Comparison of ENCODE assay signal across 8 cellular contexts in the genomic region with DNA sequence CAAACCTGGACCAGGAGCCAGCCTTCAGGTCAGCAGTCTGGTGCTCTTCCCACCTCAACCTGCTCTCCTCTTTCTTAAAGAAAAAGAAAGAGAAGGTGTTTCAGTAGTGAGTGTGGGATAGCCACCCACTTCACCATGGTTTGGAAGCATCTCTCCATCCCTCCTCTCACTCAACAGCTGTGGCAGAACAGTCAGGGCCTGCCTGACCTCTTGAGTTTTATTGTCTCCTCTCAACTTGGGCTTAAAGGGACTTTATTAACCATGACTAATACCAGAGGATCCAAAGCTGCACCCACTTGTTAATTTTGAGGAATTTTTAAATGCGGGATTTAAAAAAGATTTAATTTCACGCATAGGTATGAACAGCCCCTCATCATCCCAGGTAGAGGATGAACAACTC. TPM values are rescaled to one million over a fixed set of nuclear protein-coding genes. Genes with fewer than 3 reads are reported as not detected.
DNase-seq lines count a peak whose midpoint lies in the region; ATAC-seq, FAIRE-seq and TF ChIP-seq lines count a peak whose summit lies in the region.

No MANE protein-coding gene starts in this region.

- no peaks in the 10 kb centered on the region for H3K79me1 ChIP-seq in mesenchymal stem cell (replicated peaks; ENCODE audit: low read length, poor library complexity, severe bottlenecking)

- H3K14ac ChIP-seq in mesenchymal stem cell (ENCODE audit: low read length in 2 of 2), result no peak overlapping the region

- H4K20me1 ChIP-seq in GM12878 (ENCODE audit: control insufficient read depth, insufficient read depth), result no peaks in the 10 kb centered on the region

- no peak overlapping the region for H2BK5ac ChIP-seq in mesenchymal stem cell (ENCODE audit: low read depth, low read length, poor library complexity, severe bottlenecking)

- CTCF ChIA-PET in GM12878 (lab: Yijun Ruan, JAX), result interaction anchor here (1.1 to 1.6 kb wide), 3 partner anchors 11 to 28 kb away, joined by 3 read pairs; no protein-coding TSS in a partner anchor

- no peak for TF ChIP-seq POLR2A in heart left ventricle (IDR thresholded peaks at IDR 0.05)
- no peak for TF ChIP-seq POLR2A in GM12878 (IDR thresholded peaks at IDR 0.05; ENCODE audit: low read depth, low read length)
- no peak for TF ChIP-seq POLR2A in uterus (IDR thresholded peaks at IDR 0.05)

- no peaks in the 10 kb centered on the region for H3K9me3 ChIP-seq in heart left ventricle
- H3K9me3 ChIP-seq in GM12878 (replicated peaks; ENCODE audit: control insufficient read depth, insufficient read depth, low read length), result no peaks in the 10 kb centered on the region
- H3K9me3 ChIP-seq in mesenchymal stem cell (ENCODE audit: control insufficient read depth, low read length), result peaks cover 5% of the 10 kb centered on the region
- no peaks in the 10 kb centered on the region for H3K9me3 ChIP-seq in uterus

- peak overlapping the region; percentile 71 for H2AFZ ChIP-seq in GM12878 (ENCODE audit: control insufficient read depth, low read depth, low read length)
- peak overlapping the region; percentile 72 for H2AFZ ChIP-seq in mesenchymal stem cell (ENCODE audit: low read depth, low read length)

- H3K23ac ChIP-seq in mesenchymal stem cell (ENCODE audit: low read length in 2 of 2), result no peak overlapping the region

- no peak overlapping the region for H4K91ac ChIP-seq in mesenchymal stem cell (ENCODE audit: low read length)

- no peaks in the 10 kb centered on the region for H3K36me3 ChIP-seq in heart left ventricle
- no peaks in the 10 kb centered on the region for H3K36me3 ChIP-seq in GM12878 (ENCODE audit: control insufficient read depth in 2 of 2, insufficient read depth in 2 of 2, low read length in 1 of 2)
- no peaks in the 10 kb centered on the region for H3K36me3 ChIP-seq in mesenchymal stem cell (ENCODE audit: control insufficient read depth in 1 of 2, insufficient read depth in 2 of 2, low read depth in 1 of 2, low read length in 2 of 2)
- no peaks in the 10 kb centered on the region for H3K36me3 ChIP-seq in uterus

- H3K4me3 ChIP-seq in heart left ventricle, result peak overlapping the region; percentile 33 to 65 (median 54)
- H3K4me3 ChIP-seq in GM12878, result peak overlapping the region; percentile 95
- peak overlapping the region; percentile 58 to 76 for H3K4me3 ChIP-seq in mesenchymal stem cell (ENCODE audit: insufficient read depth in 1 of 2, low read depth in 1 of 2, low read length in 2 of 2)
- H3K4me3 ChIP-seq in uterus, result peak overlapping the region; percentile 33 to 63

- FAIRE-seq in GM12878 (lab: Jason Lieb, UNC), result no peak

- intact Hi-C loops in heart left ventricle (cut with DNase I) (no loop called here), Right ventricle myocardium inferior (cut with DNase I) (loop anchor here (2.0 kb wide), 1 partner anchor 29 kb away; no protein-coding TSS in a partner anchor), GM12878 (cut with micrococcal nuclease; ENCODE audit: unreplicated experiment) (loop anchor here (5.0 kb wide), 2 partner anchors 48 to 337 kb away; no protein-coding TSS in a partner anchor), uterus (cut with DNase I; ENCODE audit: low total_unique reads) (no loop called here)

- H3K4me2 ChIP-seq in GM12878 (ENCODE audit: control insufficient read depth, insufficient read depth), result peak overlapping the region; percentile 78
- peak overlapping the region; percentile 97 for H3K4me2 ChIP-seq in mesenchymal stem cell (ENCODE audit: low read length, poor library complexity, severe bottlenecking)

- no peak overlapping the region for H3K18ac ChIP-seq in mesenchymal stem cell (ENCODE audit: low read depth in 1 of 2, low read length in 2 of 2)

- no peak overlapping the region for H4K8ac ChIP-seq in mesenchymal stem cell (ENCODE audit: low read length)

- SMC1A ChIA-PET in GM12878 (lab: Charles Lee; ENCODE audit: uncharacterized antibody, unreplicated experiment), result interaction anchor here (0.8 to 6.1 kb wide), 7 partner anchors 10 to 200 kb away, joined by 3 to 40 read pairs (median 3); no protein-coding TSS in a partner anchor

- no peak overlapping the region for H2BK15ac ChIP-seq in mesenchymal stem cell (ENCODE audit: low read depth, poor library complexity, severe bottlenecking)

- POLR2A ChIA-PET in GM12878 (lab: Charles Lee), result interaction anchor here (1.8 to 7.4 kb wide), 6 partner anchors 9 to 130 kb away, joined by 4 to 55 read pairs (median 16); no protein-coding TSS in a partner anchor

- in situ Hi-C loops in GM12878 (cut with MboI), result no loop called here

- TF ChIP-seq RAD21 in GM12878 (IDR thresholded peaks at IDR 0.05; ENCODE audit: insufficient read depth, low read depth, low read length), result no peak

- no peak overlapping the region for H2BK120ac ChIP-seq in mesenchymal stem cell (ENCODE audit: low read depth, low read length)

- H3K79me2 ChIP-seq in GM12878 (ENCODE audit: control insufficient read depth, insufficient read depth, low read length), result peaks cover 44% of the 10 kb centered on the region

- no peak for TF ChIP-seq CTCF in heart left ventricle (IDR thresholded peaks at IDR 0.05)
- TF ChIP-seq CTCF in GM12878 (IDR thresholded peaks at IDR 0.05 in 2 of 3, conservative IDR thresholded peaks at IDR 0.05 in 1 of 3; ENCODE audit: control insufficient read depth in 2 of 3, extremely low read depth in 1 of 3, insufficient read depth in 1 of 3, low read depth in 3 of 3, low read length in 3 of 3), result no peak
- TF ChIP-seq CTCF in uterus (IDR thresholded peaks at IDR 0.05), result no peak

- ATAC-seq in heart left ventricle, result peak in 1 of 4 donors; percentile 5
- ATAC-seq in Right ventricle myocardium inferior, result no peak
- ATAC-seq in GM12878, result no peak
- no peak for ATAC-seq in HG03135 (IDR thresholded peaks at IDR 0.05; ENCODE audit: unreplicated experiment)
- no peak for ATAC-seq in HG03520 (IDR thresholded peaks at IDR 0.05; ENCODE audit: unreplicated experiment)

- peak overlapping the region; percentile 53 for H3K9ac ChIP-seq in GM12878 (ENCODE audit: control insufficient read depth, insufficient read depth, low read length)
- H3K9ac ChIP-seq in mesenchymal stem cell (ENCODE audit: low read length), result peak overlapping the region; percentile 41

- DNase-seq in heart left ventricle (no peak), Right ventricle myocardium inferior (ENCODE audit: missing footprints) (no peak), GM12878 (ENCODE audit: low read depth, low spot score) (no peak), mesenchymal stem cell (no peak), uterus (no peak), NCI-H1092 treated with DMSO at 0.1 percent for 48 hours (lab: John Stamatoyannopoulos, UW) (no peak)

- H2BK12ac ChIP-seq in mesenchymal stem cell (ENCODE audit: low read length in 2 of 2), result no peak overlapping the region

- no peak overlapping the region for H3K4ac ChIP-seq in mesenchymal stem cell (ENCODE audit: low read depth in 1 of 2, low read length in 2 of 2)

- 35 to 60% (median 44%) methylated on average over 2 of the region's 2 CpGs for WGBS in heart left ventricle, 4 donors
- WGBS in GM12878 (ENCODE audit: insufficient coverage, insufficient replicate concordance, low lambda C conversion rate, missing lambda C conversion rate), result 98% methylated on average over 2 of the region's 2 CpGs
- WGBS in mesenchymal stem cell, result 47% methylated on average over 2 of the region's 2 CpGs

- RAD21 ChIA-PET in GM12878 (lab: Charles Lee; ENCODE audit: unreplicated experiment), result interaction anchor here (1.0 kb wide), 1 partner anchor 10 kb away, joined by 3 read pairs; no protein-coding TSS in a partner anchor

- peaks cover 0 to 22% (median 5%) of the 10 kb centered on the region in 12 donors for H3K4me1 ChIP-seq in heart left ventricle
- peaks cover 50% of the 10 kb centered on the region for H3K4me1 ChIP-seq in GM12878 (ENCODE audit: control insufficient read depth, insufficient read depth, low read length)
- H3K4me1 ChIP-seq in mesenchymal stem cell (ENCODE audit: control insufficient read depth, insufficient read depth, low read depth, low read length), result peaks cover 13% of the 10 kb centered on the region
- no peaks in the 10 kb centered on the region for H3K4me1 ChIP-seq in uterus

- H3K27me3 ChIP-seq in heart left ventricle, result peaks cover 0 to 25% (median 7%) of the 10 kb centered on the region in 9 donors
- no peaks in the 10 kb centered on the region for H3K27me3 ChIP-seq in GM12878 (replicated peaks in 1 of 2; ENCODE audit: control insufficient read depth in 2 of 2, insufficient read depth in 2 of 2, low read length in 1 of 2)
- peaks cover 0 to 70% of the 10 kb centered on the region in 2 experiments for H3K27me3 ChIP-seq in mesenchymal stem cell (ENCODE audit: control insufficient read depth in 1 of 2, insufficient read depth in 1 of 2, low read length in 2 of 2)
- H3K27me3 ChIP-seq in uterus, result no peaks in the 10 kb centered on the region

- TF ChIP-seq EP300 in GM12878 (IDR thresholded peaks at IDR 0.05; ENCODE audit: borderline replicate concordance in 1 of 2, control insufficient read depth in 1 of 2, low read depth in 2 of 2, low read length in 2 of 2), result no peak

- H3K27ac ChIP-seq in heart left ventricle (no peak overlapping the region), GM12878 (ENCODE audit: control insufficient read depth, insufficient read depth) (peak overlapping the region; percentile 22; the same call in 1 of the 2 replicates), mesenchymal stem cell (ENCODE audit: low read length, poor library complexity, severe bottlenecking) (no peak overlapping the region), uterus (peak overlapping the region in 1 of 2 donors; percentile 6)

- no peak overlapping the region for H2AK5ac ChIP-seq in mesenchymal stem cell (ENCODE audit: low read length, severe bottlenecking)

- BruUV-seq in GM12878 (replicated peaks; lab: Mats Ljungman, UMichigan), result TSS peak; percentile 77

RNA-seq across cellular contexts. Expression of a gene that starts 0.6 kb away (rescaled TPM):
- total RNA-seq in heart left ventricle (1 to 10 TPM in 1 of 9 donors, under 1 TPM in 7, not detected in 1; 0.20 to 2.6 (median 0.63) TPM), Right ventricle myocardium inferior (1.4 TPM), GM12878 (2014; rRNA removed) (16.4 and 18.7 TPM in 2 replicates), GM12878 (2014; rRNA removed; fragmentation: Illumina TruSeq; extraction: Trizol) (19.6 and 20.6 TPM in 2 replicates), GM12878 (2021) (29.2 and 29.7 TPM in 2 replicates), uterus (10 to 100 TPM in 1 of 4 donors, 1 to 10 TPM in 1, under 1 TPM in 2; under 0.01 to 17.2 (median 1.1) TPM)
- polyA plus RNA-seq in heart left ventricle (under 1 TPM; 0.19 to 0.51 TPM), GM12878 (2011; rRNA removed) (29.4 and 35.7 TPM in 2 replicates), GM12878 (2014; fragmentation: Illumina TruSeq; extraction: Trizol) (25.9 and 35.2 TPM in 2 replicates), GM12878 (2014; fragmentation: Nextera tagmentation; extraction: Ambion mirVana) (1 to 10 TPM; 5.4 to 6.5 TPM), GM12878 (2014; rRNA removed) (23.8 and 25.1 TPM in 2 replicates), GM12878 (2016; fragmentation: Nextera tagmentation; extraction: Ambion mirVana) (10 to 100 TPM; 17.2 to 25.5 TPM)
- 253 and 276 TPM in 2 replicates for total RNA-seq in GM12878 (2013; cell fraction: nucleolus; rRNA removed)
- 5.9 TPM for polyA plus RNA-seq in GM12878 (2011; ENCODE audit: low read depth)
- polyA plus RNA-seq in GM12878 (2011; cell fraction: cytosol; rRNA removed), result 17.6 and 21.4 TPM in 2 replicates
- 41.2 and 43.5 TPM in 2 replicates for polyA plus RNA-seq in GM12878 (2011; cell fraction: nucleus; rRNA removed)
- 11.7 and 14.9 TPM in 2 replicates for polyA plus RNA-seq in GM12878 (2012)
- polyA minus RNA-seq in GM12878 (2011; rRNA and poly(A)+ RNA removed), result 41.6 and 44.3 TPM in 2 replicates
- 10.4 and 15.6 TPM in 2 replicates for polyA minus RNA-seq in GM12878 (2011; cell fraction: cytosol; rRNA and poly(A)+ RNA removed)
- 21.4 and 39.5 TPM in 2 replicates for polyA minus RNA-seq in GM12878 (2011; cell fraction: nucleus; rRNA and poly(A)+ RNA removed)
- polyA plus RNA-seq in mesenchymal stem cell (2013, experiment 1 of 2), result 0.77 TPM
- polyA plus RNA-seq in mesenchymal stem cell (2013, experiment 2 of 2), result 0.64 TPM

Comparison
In these comparisons a context has a peak if more than half of its experiments do, and no peak if none do; other contexts are left out.
1. intact Hi-C loops: an anchor here in Right ventricle myocardium inferior (2.0 kb wide) and GM12878 (5.0 kb wide); none called in heart left ventricle and uterus.